ENCODE assay signal across 9 cellular contexts in genomic region chr5:172659909-172660628, GRCh38. TPM values are rescaled to one million over a fixed set of nuclear protein-coding genes. Genes with fewer than 3 reads are reported as not detected.
A peak's percentile ranks its signal among the peaks of the same experiment; 100 is the strongest.
DNase-seq lines count a peak whose midpoint lies in the region; ATAC-seq and TF ChIP-seq lines count a peak whose summit lies in the region.
"Had no signal": no experiment of that assay in that cellular context is flagged by ENCODE, and none has a peak within 500 bp of the region (broad histone marks: within the 10 kb centered on the region; RNA-seq: fewer than 3 reads in every experiment).

No MANE protein-coding gene starts in this region.

- peaks cover 9 to 10% of the 10 kb centered on the region in 2 donors for H3K36me3 Mint-ChIP-seq in stimulated activated naive B cell treated with anti-CD40 and anti-IgM and Interleukin-4, amounts not matched to agents 10 μg/mL and 1 μg/mL and 100 μg/mL, for 72 hours
- H3K36me3 Mint-ChIP-seq: activated naive CD4-positive, alpha-beta T cell treated with anti-CD3 and anti-CD28 coated beads, Interleukin-2, amount 50 U/mL, for 24 hours had no signal

- H3K4me3 ChIP-seq in AG04450 (ENCODE audit: low read depth, low read length) (peak overlapping the region; percentile 7; the same call in 1 of the 2 replicates), MG63 (no peak overlapping the region), brain microvascular endothelial cell (ENCODE audit: low read depth, low read length) (no peak overlapping the region)

- H3K9me3 Mint-ChIP-seq in stimulated activated naive B cell treated with anti-CD40 and anti-IgM and Interleukin-4, amounts not matched to agents 10 μg/mL and 1 μg/mL and 100 μg/mL, for 72 hours: peaks cover 13 to 20% of the 10 kb centered on the region in 2 donors

- H3K4me1 Mint-ChIP-seq in stimulated activated naive B cell treated with anti-CD40 and anti-IgM and Interleukin-4, amounts not matched to agents 10 μg/mL and 1 μg/mL and 100 μg/mL, for 72 hours: peaks cover 8 to 21% of the 10 kb centered on the region in 2 donors
- H3K4me1 Mint-ChIP-seq: activated naive CD4-positive, alpha-beta T cell treated with anti-CD3 and anti-CD28 coated beads, Interleukin-2, amount 50 U/mL, for 24 hours had no signal

- H3K27me3 Mint-ChIP-seq in stimulated activated naive B cell treated with anti-CD40 and anti-IgM and Interleukin-4, amounts not matched to agents 10 μg/mL and 1 μg/mL and 100 μg/mL, for 72 hours: no peaks in the 10 kb centered on the region
- H3K27me3 Mint-ChIP-seq: activated naive CD4-positive, alpha-beta T cell treated with anti-CD3 and anti-CD28 coated beads, Interleukin-2, amount 50 U/mL, for 24 hours had no signal

- CTCF ChIA-PET in AG04450 (lab: Charles Lee): interaction anchor here (1.5 kb wide), 1 partner anchor 38 kb away, joined by 5 read pairs; no protein-coding TSS in a partner anchor

- peak overlapping the region; percentile 28 for H3K27ac Mint-ChIP-seq in stimulated activated naive B cell treated with anti-CD40 and anti-IgM and Interleukin-4, amounts not matched to agents 10 μg/mL and 1 μg/mL and 100 μg/mL, for 72 hours
- H3K27ac Mint-ChIP-seq: activated naive CD4-positive, alpha-beta T cell treated with anti-CD3 and anti-CD28 coated beads, Interleukin-2, amount 50 U/mL, for 24 hours had no signal

- H3K27ac ChIP-seq in AG04450 (ENCODE audit: low read depth, low read length) (peak overlapping the region; percentile 97), brain microvascular endothelial cell (peak overlapping the region; percentile 29), layer of hippocampus (ENCODE audit: low read depth, low read length) (peak overlapping the region; percentile 92)

- H3K36me3 ChIP-seq in MG63: no peaks in the 10 kb centered on the region; the same call in 1 of the 2 replicates
- H3K36me3 ChIP-seq in brain microvascular endothelial cell (replicated peaks): no peaks in the 10 kb centered on the region

- H3K9me3 ChIP-seq in AG04450 (ENCODE audit: control insufficient read depth, insufficient read depth, low read length) (peaks cover 18% of the 10 kb centered on the region), MG63 (peaks cover 4% of the 10 kb centered on the region; the same call in 1 of the 2 replicates)

- H3K27me3 ChIP-seq in AG04450 (ENCODE audit: control insufficient read depth, insufficient read depth, low read length): no peaks in the 10 kb centered on the region
- no peaks in the 10 kb centered on the region for H3K27me3 ChIP-seq in MG63
- no peaks in the 10 kb centered on the region for H3K27me3 ChIP-seq in brain microvascular endothelial cell (replicated peaks)
- no peaks in the 10 kb centered on the region for H3K27me3 ChIP-seq in layer of hippocampus (ENCODE audit: control insufficient read depth, insufficient read depth, low read length)

- in situ Hi-C loops in brain microvascular endothelial cell (cut with HindIII; ENCODE audit: low pct_ligation_motif_present, low sequenced_read_pairs): no loop called here

- H3K4me3 Mint-ChIP-seq in stimulated activated naive B cell treated with anti-CD40 and anti-IgM and Interleukin-4, amounts not matched to agents 10 μg/mL and 1 μg/mL and 100 μg/mL, for 72 hours: peak overlapping the region in 1 of 2 donors; percentile 46
- H3K4me3 Mint-ChIP-seq: activated naive CD4-positive, alpha-beta T cell treated with anti-CD3 and anti-CD28 coated beads, Interleukin-2, amount 50 U/mL, for 24 hours had no signal

- POLR2A ChIA-PET in AG04450 (lab: Yijun Ruan, JAX): interaction anchor here (0.6 to 1.1 kb wide), 2 partner anchors 18 to 25 kb away, joined by 3 to 9 read pairs; no protein-coding TSS in a partner anchor

- TF ChIP-seq CTCF in AG04450 (IDR thresholded peaks at IDR 0.05; ENCODE audit: low read depth, low read length) (no peak), brain microvascular endothelial cell (IDR thresholded peaks at IDR 0.05; ENCODE audit: low read depth, low read length, missing control alignments) (peak; percentile 19)

- ATAC-seq in stimulated activated naive B cell treated with anti-CD40 and anti-IgM and Interleukin-4, amounts not matched to agents 10 μg/mL and 1 μg/mL and 100 μg/mL, for 72 hours (replicated peaks): peak; percentile 93 to 95
- ATAC-seq in HG03039 (IDR thresholded peaks at IDR 0.05; ENCODE audit: unreplicated experiment) (no peak), HG03045 (IDR thresholded peaks at IDR 0.05; ENCODE audit: unreplicated experiment) (no peak)

- DNase-seq in AG04450 (ENCODE audit: low read depth, low spot score) (peak; percentile 72), MG63 (peak; percentile 53), brain microvascular endothelial cell (peak; percentile 87), NCI-H2171 treated with DMSO at 0.1 percent for 48 hours (lab: John Stamatoyannopoulos, UW) (no peak)
- DNase-seq in stimulated activated naive B cell treated with anti-CD40 and anti-IgM and Interleukin-4, amounts not matched to agents 10 μg/mL and 1 μg/mL and 100 μg/mL, for 72 hours: peak; percentile 35

RNA-seq across cellular contexts. Expression of gene NEURL1B, which starts 19.0 kb away (rescaled TPM):
- polyA plus RNA-seq in AG04450 (2011; rRNA removed): 1.8 and 2.0 TPM in 2 replicates
- 3.4 and 4.1 TPM in 2 replicates for polyA minus RNA-seq in AG04450 (2011; rRNA and poly(A)+ RNA removed)
- 6.3 and 10.1 TPM in 2 replicates for total RNA-seq in MG63 (2014; rRNA removed; shearing (Covaris generic); ENCODE audit: low replicate concordance)

Comparison
In these comparisons a context has a peak if more than half of its experiments do, and no peak if none do; other contexts are left out.
1. H3K27ac ChIP-seq: peak in every context shown above with its lines; median percentile 97 in AG04450; 92 in layer of hippocampus; 29 in brain microvascular endothelial cell.
2. ATAC-seq: peak in stimulated activated naive B cell treated with anti-CD40 and anti-IgM and Interleukin-4, amounts not matched to agents 10 μg/mL and 1 μg/mL and 100 μg/mL, for 72 hours (2 of 2); none in HG03039 (single experiment) and HG03045 (single experiment).